In genomic region chr1:48817505-48818114, GRCh38 we compare ENCODE assay signal across 9 cellular contexts. TPM values are rescaled to one million over a fixed set of nuclear protein-coding genes. Genes with fewer than 3 reads are reported as not detected.
DNase-seq lines count a peak whose midpoint lies in the region; ATAC-seq, FAIRE-seq and TF ChIP-seq lines count a peak whose summit lies in the region.
"Had no signal": no experiment of that assay in that cellular context is flagged by ENCODE, and none has a peak within 500 bp of the region (broad histone marks: within the 10 kb centered on the region; RNA-seq: fewer than 3 reads in every experiment).

No MANE protein-coding gene starts in this region.

- CTCF ChIA-PET in GM12878 (lab: Yijun Ruan, JAX), result interaction anchor here (0.7 to 3.5 kb wide), 13 partner anchors 9 to 266 kb away, joined by 3 to 77 read pairs (median 4); no protein-coding TSS in a partner anchor

- RAD21 ChIA-PET in GM12878 (lab: Charles Lee; ENCODE audit: unreplicated experiment), result interaction anchor here (1.2 to 1.5 kb wide), 2 partner anchors 122 to 139 kb away, joined by 4 to 37 read pairs; no protein-coding TSS in a partner anchor

- no peaks in the 10 kb centered on the region for H3K36me3 ChIP-seq in GM12878 (ENCODE audit: control insufficient read depth in 2 of 2, insufficient read depth in 2 of 2, low read length in 1 of 2)
- H3K36me3 ChIP-seq: neutrophil had no signal

- H3K4me1 ChIP-seq in GM12878 (ENCODE audit: control insufficient read depth, insufficient read depth, low read length), result no peaks in the 10 kb centered on the region

- H3K27ac ChIP-seq in GM12878 (ENCODE audit: control insufficient read depth, insufficient read depth), result no peak overlapping the region
- H3K27ac ChIP-seq: neutrophil had no signal

- no peak overlapping the region for H3K4me3 ChIP-seq in GM12878

- no peaks in the 10 kb centered on the region for H3K9me3 ChIP-seq in GM12878 (replicated peaks; ENCODE audit: control insufficient read depth, insufficient read depth, low read length)
- H3K9me3 ChIP-seq: neutrophil had no signal

- H3K4me2 ChIP-seq in GM12878 (ENCODE audit: control insufficient read depth, insufficient read depth), result no peak overlapping the region

- peak; percentile 31 for FAIRE-seq in GM12878 (lab: Jason Lieb, UNC)

- WGBS in GM12878 (ENCODE audit: insufficient coverage, insufficient replicate concordance, low lambda C conversion rate, missing lambda C conversion rate), result 33% methylated on average over 4 of the region's 4 CpGs

- no peak overlapping the region for H2AFZ ChIP-seq in GM12878 (ENCODE audit: control insufficient read depth, low read depth, low read length)

- no peaks in the 10 kb centered on the region for H4K20me1 ChIP-seq in GM12878 (ENCODE audit: control insufficient read depth, insufficient read depth)

- DNase-seq in AML-193 (lab: John Stamatoyannopoulos, UW) (peak; percentile 45 to 58), GM13976 (ENCODE audit: low spot score) (peak; percentile 37), NCI-H69 (lab: John Stamatoyannopoulos, UW) (peak; percentile 69), GM12878 (ENCODE audit: low read depth, low spot score) (no peak), iPS-NIHi11 (ENCODE audit: low spot score) (peak; percentile 72)
- DNase-seq in stimulated activated CD4-positive, alpha-beta T cell treated with anti-CD3 and anti-CD28 coated beads, TNF-alpha, amount 100 ng/mL, for 48 hours (ENCODE audit: low read depth in 3 of 3), result peak in 2 of 3 donors; percentile 2 to 3
- no peak for DNase-seq in activated CD8-positive, alpha-beta memory T cell treated with anti-CD3 and anti-CD28 coated beads, Interleukin-2, amount 50 U/mL, for 4 hours

- no peaks in the 10 kb centered on the region for H3K27me3 ChIP-seq in GM12878 (replicated peaks in 1 of 2; ENCODE audit: control insufficient read depth in 2 of 2, insufficient read depth in 2 of 2, low read length in 1 of 2)
- H3K27me3 ChIP-seq: neutrophil had no signal

- intact Hi-C loops in GM12878 (cut with micrococcal nuclease; ENCODE audit: unreplicated experiment), result loop anchor here (1.0 to 5.0 kb wide), 4 partner anchors 120 to 265 kb away; no protein-coding TSS in a partner anchor

- TF ChIP-seq RAD21 in GM12878 (IDR thresholded peaks at IDR 0.05; ENCODE audit: insufficient read depth, low read depth, low read length), result peak; percentile 81

- BruUV-seq in GM12878 (replicated peaks; lab: Mats Ljungman, UMichigan), result no TSS peak

- SMC1A ChIA-PET in GM12878 (lab: Charles Lee; ENCODE audit: uncharacterized antibody, unreplicated experiment), result interaction anchor here (0.8 to 1.7 kb wide), 5 partner anchors 45 to 464 kb away, joined by 3 to 22 read pairs (median 3); no protein-coding TSS in a partner anchor

- ATAC-seq in HG02970 (IDR thresholded peaks at IDR 0.05; ENCODE audit: low FRiP score, unreplicated experiment) (peak; percentile 57), GM12878 (peak; percentile 83)

- no peak for TF ChIP-seq POLR2A in GM12878 (IDR thresholded peaks at IDR 0.05; ENCODE audit: low read depth, low read length)

- TF ChIP-seq EP300 in GM12878 (IDR thresholded peaks at IDR 0.05; ENCODE audit: borderline replicate concordance in 1 of 2, control insufficient read depth in 1 of 2, low read depth in 2 of 2, low read length in 2 of 2), result no peak

- no peak overlapping the region for H3K9ac ChIP-seq in GM12878 (ENCODE audit: control insufficient read depth, insufficient read depth, low read length)

- POLR2A ChIA-PET in GM12878 (lab: Charles Lee), result interaction anchor here (0.6 kb wide), 1 partner anchor 140 kb away, joined by 3 read pairs; no protein-coding TSS in a partner anchor

- no peaks in the 10 kb centered on the region for H3K79me2 ChIP-seq in GM12878 (ENCODE audit: control insufficient read depth, insufficient read depth, low read length)

- peak; percentile 85 for TF ChIP-seq CTCF in GM13976 (IDR thresholded peaks at IDR 0.05; ENCODE audit: borderline replicate concordance, control extremely low read depth, extremely low read depth, insufficient read depth, missing control alignments)
- TF ChIP-seq CTCF in GM12878 (IDR thresholded peaks at IDR 0.05 in 2 of 3, conservative IDR thresholded peaks at IDR 0.05 in 1 of 3; ENCODE audit: control insufficient read depth in 2 of 3, extremely low read depth in 1 of 3, insufficient read depth in 1 of 3, low read depth in 3 of 3, low read length in 3 of 3), result peak; percentile 66 to 78 (median 77)

- in situ Hi-C loops in GM13976 (cut with MboI; ENCODE audit: low sequenced_read_pairs, unreplicated experiment), result loop anchor here (10.0 to 25.0 kb wide), 2 partner anchors 133 to 255 kb away; no protein-coding TSS in a partner anchor
- in situ Hi-C loops in GM12878 (cut with MboI), result no loop called here

TF ChIP-seq in GM12878, 131 proteins besides CTCF, POLR2A, EP300 and RAD21:
- TF ChIP-seq SMC3 (IDR thresholded peaks at IDR 0.05; ENCODE audit: borderline replicate concordance, low read length) (peak; percentile 68), PAX5 (IDR thresholded peaks at IDR 0.05; ENCODE audit: borderline replicate concordance, low read depth, low read length) (no peak)

RNA-seq across cellular contexts. Expression of gene BEND5, which starts 40.9 kb away (rescaled TPM):
- 0.27 TPM in 1 of 2 replicates, not detected in the other for total RNA-seq in GM12878 (2013; cell fraction: nucleolus; rRNA removed)
- not detected in 2 replicates for total RNA-seq in GM12878 (2014; rRNA removed)
- not detected in 2 replicates for total RNA-seq in GM12878 (2014; rRNA removed; fragmentation: Illumina TruSeq; extraction: Trizol)
- total RNA-seq in GM12878 (2021), result not detected in 2 replicates
- 0.81 TPM for polyA plus RNA-seq in GM12878 (2011; ENCODE audit: low read depth)
- polyA plus RNA-seq in GM12878 (2011; rRNA removed), result 0.12 and 0.26 TPM in 2 replicates
- polyA plus RNA-seq in GM12878 (2011; cell fraction: cytosol; rRNA removed), result 0.15 and 0.33 TPM in 2 replicates
- polyA plus RNA-seq in GM12878 (2011; cell fraction: nucleus; rRNA removed), result 0.16 and 0.19 TPM in 2 replicates
- polyA plus RNA-seq in GM12878 (2012), result 0.74 and 1.0 TPM in 2 replicates
- polyA plus RNA-seq in GM12878 (2014; fragmentation: Illumina TruSeq; extraction: Trizol), result not detected in 2 replicates
- polyA plus RNA-seq in GM12878 (2014; fragmentation: Nextera tagmentation; extraction: Ambion mirVana), result not detected
- not detected in 2 replicates for polyA plus RNA-seq in GM12878 (2014; rRNA removed)
- polyA plus RNA-seq in GM12878 (2016; fragmentation: Nextera tagmentation; extraction: Ambion mirVana), result not detected
- 0.15 and 0.66 TPM in 2 replicates for polyA minus RNA-seq in GM12878 (2011; rRNA and poly(A)+ RNA removed)
- not detected in 2 replicates for polyA minus RNA-seq in GM12878 (2011; cell fraction: cytosol; rRNA and poly(A)+ RNA removed)
- polyA minus RNA-seq in GM12878 (2011; cell fraction: nucleus; rRNA and poly(A)+ RNA removed), result 0.48 TPM in 1 of 2 replicates, not detected in the other

Comparison
In these comparisons a context has a peak if more than half of its experiments do, and no peak if none do; other contexts are left out.
1. DNase-seq: peak in AML-193 (2 of 2), GM13976 (single experiment), NCI-H69 (single experiment), iPS-NIHi11 (single experiment) and stimulated activated CD4-positive, alpha-beta T cell treated with anti-CD3 and anti-CD28 coated beads, TNF-alpha, amount 100 ng/mL, for 48 hours (2 of 3); none in GM12878 (single experiment) and activated CD8-positive, alpha-beta memory T cell treated with anti-CD3 and anti-CD28 coated beads, Interleukin-2, amount 50 U/mL, for 4 hours (single experiment).